In genomic region chr20:18440403-18440802, GRCh38 we compare ENCODE assay signal across 17 cellular contexts. TPM values are rescaled to one million over a fixed set of nuclear protein-coding genes. Genes with fewer than 3 reads are reported as not detected.
DNase-seq lines count a peak whose midpoint lies in the region; ATAC-seq and TF ChIP-seq lines count a peak whose summit lies in the region.
"Had no signal": no experiment of that assay in that cellular context is flagged by ENCODE, and none has a peak within 500 bp of the region (broad histone marks: within the 10 kb centered on the region; RNA-seq: fewer than 3 reads in every experiment).

No MANE protein-coding gene starts in this region.

- H3K4me2 ChIP-seq in OCI-LY7 (ENCODE audit: low read length): no peak overlapping the region
- H3K4me2 ChIP-seq: BLaER1 had no signal

- H3K27me3 ChIP-seq in stomach (no peaks in the 10 kb centered on the region), psoas muscle (ENCODE audit: insufficient read depth in 3 of 3, low read length in 2 of 3) (no peaks in the 10 kb centered on the region)
- H3K27me3 ChIP-seq: BLaER1 had no signal

- H3K4me3 ChIP-seq in OCI-LY7 (ENCODE audit: low read depth, low read length, poor library complexity, severe bottlenecking) (no peak overlapping the region), stomach (no peak overlapping the region), psoas muscle (no peak overlapping the region)
- H3K4me3 ChIP-seq: BLaER1, HAP-1 had no signal

- no peaks in the 10 kb centered on the region for H4K20me1 ChIP-seq in OCI-LY7 (ENCODE audit: insufficient read depth, low read length)
- H4K20me1 ChIP-seq: BLaER1 had no signal

- H3K79me2 ChIP-seq in OCI-LY7 (ENCODE audit: insufficient read depth, low read depth, low read length): no peaks in the 10 kb centered on the region

- H3K9me3 ChIP-seq in OCI-LY7 (ENCODE audit: low read length) (no peaks in the 10 kb centered on the region), stomach (no peaks in the 10 kb centered on the region), psoas muscle (no peaks in the 10 kb centered on the region)
- H3K9me3 ChIP-seq: BLaER1, Caco-2, HAP-1 had no signal

- no peak overlapping the region for H3K27ac ChIP-seq in OCI-LY7 (ENCODE audit: low read depth, low read length, poor library complexity, severe bottlenecking)
- H3K27ac ChIP-seq in stomach: no peak overlapping the region
- H3K27ac ChIP-seq in psoas muscle: no peak overlapping the region
- H3K27ac ChIP-seq: 22Rv1, BLaER1, C4-2B had no signal

- H3K4me1 ChIP-seq in OCI-LY7 (ENCODE audit: insufficient read depth, low read length, poor library complexity, severe bottlenecking) (peaks cover 4% of the 10 kb centered on the region), stomach (peaks cover 0 to 5% (median 0%) of the 10 kb centered on the region in 4 donors), psoas muscle (no peaks in the 10 kb centered on the region)
- H3K4me1 ChIP-seq: Caco-2, HAP-1 had no signal

- H3K36me3 ChIP-seq in OCI-LY7 (ENCODE audit: insufficient read depth, low read length) (no peaks in the 10 kb centered on the region), stomach (peaks cover 0 to 4% (median 0%) of the 10 kb centered on the region in 4 donors), psoas muscle (ENCODE audit: insufficient read depth in 1 of 2, low read depth in 1 of 2) (no peaks in the 10 kb centered on the region)
- H3K36me3 ChIP-seq: BLaER1, HAP-1 had no signal

- H2AFZ ChIP-seq in OCI-LY7 (ENCODE audit: low read length): no peak overlapping the region

- DNase-seq in NCI-H1417 (lab: John Stamatoyannopoulos, UW): peak in 2 of 3 experiments; percentile 31 to 60
- no peak for DNase-seq in NCI-H1417 treated with DMSO at 0.1 percent for 48 hours (lab: John Stamatoyannopoulos, UW)
- peak; percentile 87 for DNase-seq in NCI-H146 treated with DMSO at 0.1 percent for 48 hours (lab: John Stamatoyannopoulos, UW; ENCODE audit: unreplicated experiment)
- DNase-seq in NCI-H69 (lab: John Stamatoyannopoulos, UW): peak; percentile 56
- DNase-seq in OCI-LY7 (ENCODE audit: low spot score): no peak
- DNase-seq in stomach: no peak
- no peak for DNase-seq in psoas muscle
- DNase-seq: Caco-2; CD4-positive, CD25-positive, alpha-beta regulatory T cell; CD8-positive, alpha-beta T cell; DMS153; DND-41; GOT3 had no signal

- POLR2A ChIA-PET in OCI-LY7 (lab: Charles Lee): no interaction called here

- no peaks in the 10 kb centered on the region for H3K9me2 ChIP-seq in OCI-LY7 (ENCODE audit: insufficient read depth, low read length)

- no peak for ATAC-seq in psoas muscle
- ATAC-seq: CD8-positive, alpha-beta T cell had no signal

- no peak for TF ChIP-seq POLR2A in stomach (IDR thresholded peaks at IDR 0.05)

- intact Hi-C loops in OCI-LY7 (cut with micrococcal nuclease; ENCODE audit: unreplicated experiment): no loop called here
- intact Hi-C loops in stomach (cut with DNase I; ENCODE audit: low total_unique reads): no loop called here
- intact Hi-C loops in psoas muscle (cut with DNase I): no loop called here

- TF ChIP-seq CTCF in OCI-LY7 (conservative IDR thresholded peaks at IDR 0.05; ENCODE audit: low read length) (no peak), stomach (IDR thresholded peaks at IDR 0.05) (no peak), psoas muscle (IDR thresholded peaks at IDR 0.05) (no peak)

- TF ChIP-seq EP300 in stomach (IDR thresholded peaks at IDR 0.05): no peak

- BruUV-seq in OCI-LY7 (replicated peaks; lab: Mats Ljungman, UMichigan): no TSS peak

- 27 to 89% (median 54%) methylated on average over 1 of the region's 1 CpG for WGBS in stomach, 5 donors
- 35 to 83% (median 74%) methylated on average over 1 of the region's 1 CpG for WGBS in psoas muscle, 3 donors

- CTCF ChIA-PET in OCI-LY7 (lab: Charles Lee; ENCODE audit: unreplicated experiment): no interaction called here

RNA-seq across cellular contexts. Expression of gene DZANK1, which starts 26.4 kb away (rescaled TPM):
- total RNA-seq in OCI-LY7 (2014; rRNA removed; shearing (Covaris generic)): 7.9 and 9.1 TPM in 2 replicates
- total RNA-seq in OCI-LY7 (2022) (18.0 and 18.6 TPM in 2 replicates), stomach (10 to 100 TPM in 1 of 5 donors, 1 to 10 TPM in 3, not detected in 1; 1.4 to 24.6 (median 3.3) TPM), psoas muscle (under 1 TPM; 0.25 to 0.71 (median 0.43) TPM)
- polyA plus RNA-seq in stomach (1 to 10 TPM in 1 of 3 donors, under 1 TPM in 2; 0.61 to 2.6 (median 0.93) TPM), psoas muscle (under 1 TPM; 0.42 to 0.96 (median 0.58) TPM)

RNA-seq across cellular contexts. Expression of gene POLR3F, which starts 26.8 kb away (rescaled TPM):
- 12.0 and 14.9 TPM in 2 replicates for total RNA-seq in OCI-LY7 (2014; rRNA removed; shearing (Covaris generic))
- total RNA-seq in OCI-LY7 (2022): 10.9 and 12.3 TPM in 2 replicates
- 10 to 100 TPM in 2 of 5 donors, 1 to 10 TPM in 2, not detected in 1; 5.4 to 24.3 (median 13.0) TPM for total RNA-seq in stomach
- polyA plus RNA-seq in stomach: 10 to 100 TPM in 1 of 3 donors, 1 to 10 TPM in 2; 6.9 to 12.8 (median 7.3) TPM
- total RNA-seq in psoas muscle: 1 to 10 TPM; 3.2 to 8.4 (median 6.6) TPM
- polyA plus RNA-seq in psoas muscle: 10 to 100 TPM in 1 of 3 donors, 1 to 10 TPM in 2; 5.1 to 17.7 (median 6.9) TPM

RNA-seq across cellular contexts. Expression of gene RBBP9, which starts 56.6 kb away (rescaled TPM):
- total RNA-seq in OCI-LY7 (2014; rRNA removed; shearing (Covaris generic)): 8.1 and 8.7 TPM in 2 replicates
- 11.7 and 13.6 TPM in 2 replicates for total RNA-seq in OCI-LY7 (2022)
- total RNA-seq in stomach: 10 to 100 TPM in 2 of 5 donors, 1 to 10 TPM in 2, under 1 TPM in 1; 0.58 to 20.7 (median 4.9) TPM
- polyA plus RNA-seq in stomach: 1 to 10 TPM; 4.7 to 7.5 (median 5.2) TPM
- 1 to 10 TPM; 3.8 to 5.0 (median 4.8) TPM for total RNA-seq in psoas muscle
- 1 to 10 TPM; 2.2 to 8.7 (median 5.6) TPM for polyA plus RNA-seq in psoas muscle

Comparison
In these comparisons a context has a peak if more than half of its experiments do, and no peak if none do; other contexts are left out.
1. DNase-seq: peak in NCI-H1417 (2 of 3), NCI-H146 treated with DMSO at 0.1 percent for 48 hours (single experiment) and NCI-H69 (single experiment); none in NCI-H1417 treated with DMSO at 0.1 percent for 48 hours (single experiment), OCI-LY7 (single experiment), stomach (single experiment) and psoas muscle (0 of 2).